ENCODE assay signal across 1 cellular context in genomic region chr1:1759456-1760344, GRCh38.
TF ChIP-seq lines count a peak whose summit lies in the region.

No MANE protein-coding gene starts in this region.

TF ChIP-seq in liver, 16 proteins besides CTCF, POLR2A, EP300 and RAD21 (continued from another document):
- TF ChIP-seq MAX (IDR thresholded peaks at IDR 0.05), result no peak
- TF ChIP-seq REST (IDR thresholded peaks at IDR 0.05), result no peak
- TF ChIP-seq SP1 (IDR thresholded peaks at IDR 0.05), result no peak
- TF ChIP-seq NR2F2 (IDR thresholded peaks at IDR 0.05), result no peak
- TF ChIP-seq RXRA (IDR thresholded peaks at IDR 0.05), result peak; percentile 41 to 77
- no peak for TF ChIP-seq GABPA (IDR thresholded peaks at IDR 0.05 in 1 of 2, conservative IDR thresholded peaks at IDR 0.05 in 1 of 2)
TF ChIP-seq in liver: peak in this region for 3.
